In the genomic region with DNA sequence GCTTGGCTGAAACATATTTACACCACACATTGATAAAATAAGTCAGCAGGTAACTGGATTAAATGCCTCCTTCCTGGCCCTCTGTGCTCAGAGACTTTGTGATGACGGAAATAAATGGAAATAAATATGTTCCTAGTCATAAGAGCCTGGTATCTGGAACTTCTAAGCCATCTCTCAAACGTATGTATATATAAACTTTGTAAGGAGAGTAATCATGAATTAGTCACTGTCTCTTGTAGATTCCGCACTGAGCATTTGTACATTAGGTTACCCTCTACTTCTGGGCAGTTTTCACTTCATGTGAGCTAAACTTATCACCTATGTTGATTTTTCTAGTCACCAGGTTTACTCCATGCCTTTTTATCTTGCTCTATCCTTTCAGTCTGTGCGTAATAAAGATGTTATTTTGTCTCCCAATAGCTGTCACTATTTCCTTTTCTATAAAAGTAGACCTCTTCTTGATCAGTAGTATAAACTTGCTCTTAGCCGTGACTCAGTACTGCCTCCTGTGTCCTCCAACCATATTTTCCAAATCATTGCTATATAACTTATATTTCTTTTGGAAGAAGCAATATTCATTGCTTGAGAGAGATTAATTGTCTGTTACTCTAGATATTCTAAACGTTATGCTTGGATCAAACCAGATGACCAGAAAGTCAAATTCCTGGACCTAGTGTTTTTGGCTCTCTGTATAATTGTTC, we compare ENCODE assay signal across 1 cellular context.
TF ChIP-seq lines count a peak whose summit lies in the region.

No MANE protein-coding gene starts in this region.

TF ChIP-seq in H1, 55 proteins besides CTCF, POLR2A, EP300 and RAD21:
- TF ChIP-seq, protein P1, sequence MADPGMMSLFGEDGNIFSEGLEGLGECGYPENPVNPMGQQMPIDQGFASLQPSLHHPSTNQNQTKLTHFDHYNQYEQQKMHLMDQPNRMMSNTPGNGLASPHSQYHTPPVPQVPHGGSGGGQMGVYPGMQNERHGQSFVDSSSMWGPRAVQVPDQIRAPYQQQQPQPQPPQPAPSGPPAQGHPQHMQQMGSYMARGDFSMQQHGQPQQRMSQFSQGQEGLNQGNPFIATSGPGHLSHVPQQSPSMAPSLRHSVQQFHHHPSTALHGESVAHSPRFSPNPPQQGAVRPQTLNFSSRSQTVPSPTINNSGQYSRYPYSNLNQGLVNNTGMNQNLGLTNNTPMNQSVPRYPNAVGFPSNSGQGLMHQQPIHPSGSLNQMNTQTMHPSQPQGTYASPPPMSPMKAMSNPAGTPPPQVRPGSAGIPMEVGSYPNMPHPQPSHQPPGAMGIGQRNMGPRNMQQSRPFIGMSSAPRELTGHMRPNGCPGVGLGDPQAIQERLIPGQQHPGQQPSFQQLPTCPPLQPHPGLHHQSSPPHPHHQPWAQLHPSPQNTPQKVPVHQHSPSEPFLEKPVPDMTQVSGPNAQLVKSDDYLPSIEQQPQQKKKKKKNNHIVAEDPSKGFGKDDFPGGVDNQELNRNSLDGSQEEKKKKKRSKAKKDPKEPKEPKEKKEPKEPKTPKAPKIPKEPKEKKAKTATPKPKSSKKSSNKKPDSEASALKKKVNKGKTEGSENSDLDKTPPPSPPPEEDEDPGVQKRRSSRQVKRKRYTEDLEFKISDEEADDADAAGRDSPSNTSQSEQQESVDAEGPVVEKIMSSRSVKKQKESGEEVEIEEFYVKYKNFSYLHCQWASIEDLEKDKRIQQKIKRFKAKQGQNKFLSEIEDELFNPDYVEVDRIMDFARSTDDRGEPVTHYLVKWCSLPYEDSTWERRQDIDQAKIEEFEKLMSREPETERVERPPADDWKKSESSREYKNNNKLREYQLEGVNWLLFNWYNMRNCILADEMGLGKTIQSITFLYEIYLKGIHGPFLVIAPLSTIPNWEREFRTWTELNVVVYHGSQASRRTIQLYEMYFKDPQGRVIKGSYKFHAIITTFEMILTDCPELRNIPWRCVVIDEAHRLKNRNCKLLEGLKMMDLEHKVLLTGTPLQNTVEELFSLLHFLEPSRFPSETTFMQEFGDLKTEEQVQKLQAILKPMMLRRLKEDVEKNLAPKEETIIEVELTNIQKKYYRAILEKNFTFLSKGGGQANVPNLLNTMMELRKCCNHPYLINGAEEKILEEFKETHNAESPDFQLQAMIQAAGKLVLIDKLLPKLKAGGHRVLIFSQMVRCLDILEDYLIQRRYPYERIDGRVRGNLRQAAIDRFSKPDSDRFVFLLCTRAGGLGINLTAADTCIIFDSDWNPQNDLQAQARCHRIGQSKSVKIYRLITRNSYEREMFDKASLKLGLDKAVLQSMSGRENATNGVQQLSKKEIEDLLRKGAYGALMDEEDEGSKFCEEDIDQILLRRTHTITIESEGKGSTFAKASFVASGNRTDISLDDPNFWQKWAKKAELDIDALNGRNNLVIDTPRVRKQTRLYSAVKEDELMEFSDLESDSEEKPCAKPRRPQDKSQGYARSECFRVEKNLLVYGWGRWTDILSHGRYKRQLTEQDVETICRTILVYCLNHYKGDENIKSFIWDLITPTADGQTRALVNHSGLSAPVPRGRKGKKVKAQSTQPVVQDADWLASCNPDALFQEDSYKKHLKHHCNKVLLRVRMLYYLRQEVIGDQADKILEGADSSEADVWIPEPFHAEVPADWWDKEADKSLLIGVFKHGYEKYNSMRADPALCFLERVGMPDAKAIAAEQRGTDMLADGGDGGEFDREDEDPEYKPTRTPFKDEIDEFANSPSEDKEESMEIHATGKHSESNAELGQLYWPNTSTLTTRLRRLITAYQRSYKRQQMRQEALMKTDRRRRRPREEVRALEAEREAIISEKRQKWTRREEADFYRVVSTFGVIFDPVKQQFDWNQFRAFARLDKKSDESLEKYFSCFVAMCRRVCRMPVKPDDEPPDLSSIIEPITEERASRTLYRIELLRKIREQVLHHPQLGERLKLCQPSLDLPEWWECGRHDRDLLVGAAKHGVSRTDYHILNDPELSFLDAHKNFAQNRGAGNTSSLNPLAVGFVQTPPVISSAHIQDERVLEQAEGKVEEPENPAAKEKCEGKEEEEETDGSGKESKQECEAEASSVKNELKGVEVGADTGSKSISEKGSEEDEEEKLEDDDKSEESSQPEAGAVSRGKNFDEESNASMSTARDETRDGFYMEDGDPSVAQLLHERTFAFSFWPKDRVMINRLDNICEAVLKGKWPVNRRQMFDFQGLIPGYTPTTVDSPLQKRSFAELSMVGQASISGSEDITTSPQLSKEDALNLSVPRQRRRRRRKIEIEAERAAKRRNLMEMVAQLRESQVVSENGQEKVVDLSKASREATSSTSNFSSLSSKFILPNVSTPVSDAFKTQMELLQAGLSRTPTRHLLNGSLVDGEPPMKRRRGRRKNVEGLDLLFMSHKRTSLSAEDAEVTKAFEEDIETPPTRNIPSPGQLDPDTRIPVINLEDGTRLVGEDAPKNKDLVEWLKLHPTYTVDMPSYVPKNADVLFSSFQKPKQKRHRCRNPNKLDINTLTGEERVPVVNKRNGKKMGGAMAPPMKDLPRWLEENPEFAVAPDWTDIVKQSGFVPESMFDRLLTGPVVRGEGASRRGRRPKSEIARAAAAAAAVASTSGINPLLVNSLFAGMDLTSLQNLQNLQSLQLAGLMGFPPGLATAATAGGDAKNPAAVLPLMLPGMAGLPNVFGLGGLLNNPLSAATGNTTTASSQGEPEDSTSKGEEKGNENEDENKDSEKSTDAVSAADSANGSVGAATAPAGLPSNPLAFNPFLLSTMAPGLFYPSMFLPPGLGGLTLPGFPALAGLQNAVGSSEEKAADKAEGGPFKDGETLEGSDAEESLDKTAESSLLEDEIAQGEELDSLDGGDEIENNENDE (IDR thresholded peaks at IDR 0.05; ENCODE audit: insufficient replicate concordance, low read length) = no peak
- no peak for TF ChIP-seq TAF7 (optimal IDR thresholded peaks at IDR 0.05; ENCODE audit: borderline replicate concordance, low read depth, low read length)
- TF ChIP-seq POU5F1 (IDR thresholded peaks at IDR 0.05; ENCODE audit: low read depth, low read length) = no peak
- TF ChIP-seq SP1 (IDR thresholded peaks at IDR 0.05; ENCODE audit: low read depth, low read length) = no peak
- no peak for TF ChIP-seq SIX5 (IDR thresholded peaks at IDR 0.05; ENCODE audit: low read depth, low read length)
- TF ChIP-seq RNF2 (IDR thresholded peaks at IDR 0.05; ENCODE audit: borderline replicate concordance, low read depth, low read length, missing control alignments, poor library complexity, severe bottlenecking) = no peak
- no peak for TF ChIP-seq GABPA (IDR thresholded peaks at IDR 0.05; ENCODE audit: borderline replicate concordance, insufficient read depth, low read length)
- TF ChIP-seq CREB1 (IDR thresholded peaks at IDR 0.05) = no peak
- TF ChIP-seq SP2 (IDR thresholded peaks at IDR 0.05; ENCODE audit: low read length) = no peak
- TF ChIP-seq RBBP5 (IDR thresholded peaks at IDR 0.05; ENCODE audit: borderline replicate concordance, low read depth, low read length) = no peak
- TF ChIP-seq KDM5A (IDR thresholded peaks at IDR 0.05; ENCODE audit: low read length) = no peak
- no peak for TF ChIP-seq CTBP2 (IDR thresholded peaks at IDR 0.05; ENCODE audit: borderline replicate concordance, insufficient read depth, insufficient read length, low read length)
- TF ChIP-seq EGR1 (IDR thresholded peaks at IDR 0.05; ENCODE audit: borderline replicate concordance, low read depth, low read length) = no peak
- no peak for TF ChIP-seq MAFK (IDR thresholded peaks at IDR 0.05; ENCODE audit: low read depth, low read length)
- TF ChIP-seq BCL11A (IDR thresholded peaks at IDR 0.05; ENCODE audit: low read depth in 2 of 2, low read length in 2 of 2) = no peak
- no peak for TF ChIP-seq POLR2AphosphoS5 (IDR thresholded peaks at IDR 0.05; ENCODE audit: low read depth, low read length)
